25 cellular contexts compared by ENCODE assay signal in the genomic region with DNA sequence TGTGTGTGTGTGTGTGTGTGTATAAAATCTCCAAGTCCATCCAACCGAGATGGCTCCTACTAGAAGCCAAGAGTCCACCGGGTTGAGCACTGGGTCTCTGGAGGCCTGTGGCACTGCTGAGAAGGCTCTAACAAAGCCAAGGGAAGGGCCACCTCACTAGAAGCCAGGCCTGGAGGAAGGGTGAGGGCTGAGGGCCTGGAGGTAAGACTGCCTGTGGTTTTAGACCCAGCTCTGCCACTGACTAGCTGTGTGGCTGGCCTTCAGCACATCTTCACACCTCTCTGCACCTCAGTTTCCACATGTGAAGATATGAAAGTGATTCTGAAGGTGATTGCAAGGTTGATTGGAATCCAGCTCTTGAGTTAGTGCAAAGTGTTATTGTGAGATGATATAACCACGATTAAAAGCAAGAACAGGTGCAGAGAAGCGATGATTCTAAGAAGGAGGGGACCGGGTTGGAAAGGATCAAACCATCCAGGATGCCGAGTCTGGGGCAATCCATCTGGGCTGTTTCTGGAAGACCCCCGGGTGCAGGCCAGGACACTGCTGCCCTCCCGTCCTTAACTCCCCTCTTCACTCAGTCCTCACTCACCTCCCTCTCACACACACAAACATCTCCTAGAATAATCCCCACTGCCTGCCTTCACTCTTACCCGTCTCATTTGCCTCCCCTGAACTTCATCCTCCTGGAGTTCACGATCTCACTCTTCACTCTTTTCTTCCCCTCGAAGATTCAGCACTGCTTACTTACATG. TPM values are rescaled to one million over a fixed set of nuclear protein-coding genes. Genes with fewer than 3 reads are reported as not detected.
DNase-seq lines count a peak whose midpoint lies in the region; ATAC-seq and TF ChIP-seq lines count a peak whose summit lies in the region.
"Had no signal": no experiment of that assay in that cellular context is flagged by ENCODE, and none has a peak within 500 bp of the region (broad histone marks: within the 10 kb centered on the region; RNA-seq: fewer than 3 reads in every experiment).

No MANE protein-coding gene starts in this region.

- H3K36me3 ChIP-seq in SJSA1: no peaks in the 10 kb centered on the region
- H3K36me3 ChIP-seq: BE2C had no signal

- H3K9me3 ChIP-seq in SJSA1 (replicated peaks): no peaks in the 10 kb centered on the region
- H3K9me3 ChIP-seq: A549, BE2C had no signal

- ATAC-seq in activated CD8-positive, alpha-beta memory T cell treated with anti-CD3 and anti-CD28 coated beads, Interleukin-2, amount 10 ng/mL, durations not matched to agents 7 days and 5 days: peak; percentile 40
- ATAC-seq in stimulated activated effector memory CD8-positive, alpha-beta T cell treated with anti-CD3 and anti-CD28 coated beads, Interleukin-12 subunit alpha, Interleukin-12 subunit beta, amount 100 ng/mL, for 72 hours: no peak

- no peaks in the 10 kb centered on the region for H3K27me3 ChIP-seq in SJSA1 (replicated peaks)
- H3K27me3 ChIP-seq: BE2C had no signal

- H3K4me3 Mint-ChIP-seq in activated CD8-positive, alpha-beta memory T cell treated with anti-CD3 and anti-CD28 coated beads, Interleukin-2, amount 10 ng/mL, durations not matched to agents 7 days and 5 days: no peak overlapping the region
- peak overlapping the region; percentile 57 for H3K4me3 Mint-ChIP-seq in stimulated activated effector memory CD8-positive, alpha-beta T cell treated with anti-CD3 and anti-CD28 coated beads, Interleukin-12 subunit alpha, Interleukin-12 subunit beta, amount 100 ng/mL, for 72 hours
- H3K4me3 Mint-ChIP-seq: activated naive CD4-positive, alpha-beta T cell treated with anti-CD3 and anti-CD28 coated beads, Interleukin-2, amount 50 U/mL, for 24 hours had no signal

- peaks cover 3% of the 10 kb centered on the region for H3K36me3 Mint-ChIP-seq in activated CD8-positive, alpha-beta memory T cell treated with anti-CD3 and anti-CD28 coated beads, Interleukin-2, amount 10 ng/mL, durations not matched to agents 7 days and 5 days
- H3K36me3 Mint-ChIP-seq in stimulated activated effector memory CD8-positive, alpha-beta T cell treated with anti-CD3 and anti-CD28 coated beads, Interleukin-12 subunit alpha, Interleukin-12 subunit beta, amount 100 ng/mL, for 72 hours: no peaks in the 10 kb centered on the region

- H3K27ac ChIP-seq in SJSA1: peak overlapping the region; percentile 62
- H3K27ac ChIP-seq in coronary artery: peak overlapping the region; percentile 25 to 88

- H3K4me1 ChIP-seq in SJSA1 (replicated peaks): peaks cover 52% of the 10 kb centered on the region
- H3K4me1 ChIP-seq: BE2C had no signal

- no peak overlapping the region for H3K4me3 ChIP-seq in SJSA1
- H3K4me3 ChIP-seq in coronary artery: no peak overlapping the region
- H3K4me3 ChIP-seq: A549 had no signal

- DNase-seq in activated CD8-positive, alpha-beta memory T cell treated with anti-CD3 and anti-CD28 coated beads, Interleukin-2, amount 10 ng/mL, durations not matched to agents 7 days and 5 days: no peak
- DNase-seq in activated CD8-positive, alpha-beta memory T cell treated with anti-CD3 and anti-CD28 coated beads, Interleukin-2, amount 50 U/mL, for 48 hours: no peak
- peak in 1 of 2 experiments; percentile 40 for DNase-seq in SJSA1 (ENCODE audit: low read depth in 1 of 2, low spot score in 2 of 2)
- DNase-seq in coronary artery (ENCODE audit: low spot score): peak; percentile 67
- DNase-seq in stimulated activated effector memory CD8-positive, alpha-beta T cell treated with anti-CD3 and anti-CD28 coated beads, Interleukin-12 subunit alpha, Interleukin-12 subunit beta, amount 100 ng/mL, for 72 hours (ENCODE audit: low spot score in 2 of 2): no peak
- no peak for DNase-seq in stimulated activated CD8-positive, alpha-beta memory T cell treated with anti-CD3 and anti-CD28 coated beads, Interleukin-4, amount 100 ng/mL, for 48 hours
- no peak for DNase-seq in NCI-H748 (lab: John Stamatoyannopoulos, UW; ENCODE audit: unreplicated experiment)
- DNase-seq in SW480 (ENCODE audit: low spot score): no peak
- DNase-seq: activated CD4-positive, alpha-beta T cell treated with anti-CD3 and anti-CD28 coated beads, Interleukin-2, amount 50 U/mL, for 1 hour; BE2C; DMS79 treated with DMSO at 0.1 percent for 48 hours; effector memory CD4-positive, alpha-beta T cell; Kasumi-1; kidney glomerular epithelial cell; NCI-H1048; NCI-H187 treated with DMSO at 0.1 percent for 48 hours; NCI-H345; occipital lobe; PC-3; stimulated activated CD4-positive, alpha-beta T cell treated with anti-CD3 and anti-CD28 coated beads, Interleukin-12 subunit alpha, Interleukin-12 subunit beta, amount 100 ng/mL, for 4 hours; stimulated activated CD4-positive, alpha-beta T cell treated with anti-CD3 and anti-CD28 coated beads, Interleukin-4, amount 100 ng/mL, for 4 hours had no signal

- H3K27me3 Mint-ChIP-seq in activated CD8-positive, alpha-beta memory T cell treated with anti-CD3 and anti-CD28 coated beads, Interleukin-2, amount 10 ng/mL, durations not matched to agents 7 days and 5 days: no peaks in the 10 kb centered on the region
- H3K27me3 Mint-ChIP-seq: activated naive CD4-positive, alpha-beta T cell treated with anti-CD3 and anti-CD28 coated beads, Interleukin-2, amount 50 U/mL, for 24 hours had no signal

- peaks cover 1% of the 10 kb centered on the region for H3K9me3 Mint-ChIP-seq in activated CD8-positive, alpha-beta memory T cell treated with anti-CD3 and anti-CD28 coated beads, Interleukin-2, amount 10 ng/mL, durations not matched to agents 7 days and 5 days (ENCODE audit: low read depth)
- H3K9me3 Mint-ChIP-seq in stimulated activated effector memory CD8-positive, alpha-beta T cell treated with anti-CD3 and anti-CD28 coated beads, Interleukin-12 subunit alpha, Interleukin-12 subunit beta, amount 100 ng/mL, for 72 hours: no peaks in the 10 kb centered on the region
- H3K9me3 Mint-ChIP-seq: activated naive CD4-positive, alpha-beta T cell treated with anti-CD3 and anti-CD28 coated beads, Interleukin-2, amount 50 U/mL, for 24 hours had no signal

- peaks cover 36% of the 10 kb centered on the region for H3K4me1 Mint-ChIP-seq in activated CD8-positive, alpha-beta memory T cell treated with anti-CD3 and anti-CD28 coated beads, Interleukin-2, amount 10 ng/mL, durations not matched to agents 7 days and 5 days
- H3K4me1 Mint-ChIP-seq in stimulated activated effector memory CD8-positive, alpha-beta T cell treated with anti-CD3 and anti-CD28 coated beads, Interleukin-12 subunit alpha, Interleukin-12 subunit beta, amount 100 ng/mL, for 72 hours: peaks cover 33% of the 10 kb centered on the region
- H3K4me1 Mint-ChIP-seq: activated naive CD4-positive, alpha-beta T cell treated with anti-CD3 and anti-CD28 coated beads, Interleukin-2, amount 50 U/mL, for 24 hours had no signal

- H3K27ac Mint-ChIP-seq in activated CD8-positive, alpha-beta memory T cell treated with anti-CD3 and anti-CD28 coated beads, Interleukin-2, amount 10 ng/mL, durations not matched to agents 7 days and 5 days: peak overlapping the region; percentile 82
- no peak overlapping the region for H3K27ac Mint-ChIP-seq in stimulated activated effector memory CD8-positive, alpha-beta T cell treated with anti-CD3 and anti-CD28 coated beads, Interleukin-12 subunit alpha, Interleukin-12 subunit beta, amount 100 ng/mL, for 72 hours
- H3K27ac Mint-ChIP-seq: activated naive CD4-positive, alpha-beta T cell treated with anti-CD3 and anti-CD28 coated beads, Interleukin-2, amount 50 U/mL, for 24 hours had no signal

- TF ChIP-seq CTCF in coronary artery (IDR thresholded peaks at IDR 0.05): no peak

- CTCF ChIA-PET in activated CD8-positive, alpha-beta memory T cell treated with anti-CD3 and anti-CD28 coated beads, Interleukin-2, amount 10 ng/mL, durations not matched to agents 7 days and 5 days (lab: Charles Lee): interaction anchor here (1.3 to 1.4 kb wide), 2 partner anchors 15 to 149 kb away, joined by 3 to 4 read pairs; no protein-coding TSS in a partner anchor

RNA-seq across cellular contexts. Expression of a gene that starts 2.3 kb away (rescaled TPM):
- total RNA-seq in activated CD8-positive, alpha-beta memory T cell treated with anti-CD3 and anti-CD28 coated beads, Interleukin-2, amount 10 ng/mL, durations not matched to agents 7 days and 5 days: 1 to 10 TPM in 1 of 2 experiments, under 1 TPM in 1; 0.53 to 2.5 TPM
- not detected in 2 replicates for total RNA-seq in SJSA1 (2014; rRNA removed; shearing (Covaris generic))
- total RNA-seq: myocyte, occipital lobe, PC-3, urinary bladder had no signal

RNA-seq across cellular contexts. Expression of a gene that starts 18.1 kb away (rescaled TPM):
- 100 to 1,000 TPM in 1 of 2 experiments, 1 to 10 TPM in 1; 4.8 to 119 TPM for total RNA-seq in activated CD8-positive, alpha-beta memory T cell treated with anti-CD3 and anti-CD28 coated beads, Interleukin-2, amount 10 ng/mL, durations not matched to agents 7 days and 5 days
- not detected in 2 replicates for total RNA-seq in SJSA1 (2014; rRNA removed; shearing (Covaris generic))
- total RNA-seq: myocyte, occipital lobe, PC-3, urinary bladder had no signal
